In genomic region chr11:130202818-130203671, GRCh38 we compare ENCODE assay signal across 21 cellular contexts. TPM values are rescaled to one million over a fixed set of nuclear protein-coding genes. Genes with fewer than 3 reads are reported as not detected.
A peak's percentile ranks its signal among the peaks of the same experiment; 100 is the strongest.
DNase-seq lines count a peak whose midpoint lies in the region; ATAC-seq, FAIRE-seq and TF ChIP-seq lines count a peak whose summit lies in the region.
"Had no signal": no experiment of that assay in that cellular context is flagged by ENCODE, and none has a peak within 500 bp of the region (broad histone marks: within the 10 kb centered on the region; RNA-seq: fewer than 3 reads in every experiment).

No MANE protein-coding gene starts in this region.

- no peak overlapping the region for H3K23ac ChIP-seq in trophoblast cell (ENCODE audit: low read length)

- H3K27ac Mint-ChIP-seq in stimulated activated naive CD8-positive, alpha-beta T cell treated with anti-CD3 and anti-CD28 coated beads, Interleukin-15, amount 100 ng/mL, for 72 hours, result no peak overlapping the region
- H3K27ac Mint-ChIP-seq: HFFc6 had no signal

- no peak overlapping the region for H3K4me3 Mint-ChIP-seq in stimulated activated naive CD8-positive, alpha-beta T cell treated with anti-CD3 and anti-CD28 coated beads, Interleukin-15, amount 100 ng/mL, for 72 hours
- H3K4me3 Mint-ChIP-seq: HFFc6 had no signal

- H2BK12ac ChIP-seq in trophoblast cell (ENCODE audit: low read length), result no peak overlapping the region

- no peak for TF ChIP-seq CTCF in kidney (IDR thresholded peaks at IDR 0.05; ENCODE audit: borderline replicate concordance, extremely low read depth, insufficient read depth)
- no peak for TF ChIP-seq CTCF in foreskin fibroblast (IDR thresholded peaks at IDR 0.05; ENCODE audit: low read depth, low read length)

- H3K4me1 Mint-ChIP-seq in stimulated activated naive CD8-positive, alpha-beta T cell treated with anti-CD3 and anti-CD28 coated beads, Interleukin-15, amount 100 ng/mL, for 72 hours, result no peaks in the 10 kb centered on the region

- H2AK5ac ChIP-seq in trophoblast cell (ENCODE audit: low read length), result no peak overlapping the region

- H3K4me1 ChIP-seq in kidney (ENCODE audit: control insufficient read depth in 1 of 2, insufficient read depth in 1 of 2, low read depth in 1 of 2, low read length in 2 of 2), result no peaks in the 10 kb centered on the region
- H3K4me1 ChIP-seq in trophoblast cell (ENCODE audit: control insufficient read depth in 1 of 2, insufficient read depth in 2 of 2, low read length in 2 of 2), result no peaks in the 10 kb centered on the region

- H3K9me3 ChIP-seq in kidney (ENCODE audit: control insufficient read depth in 1 of 2, low read length in 2 of 2) (no peaks in the 10 kb centered on the region), trophoblast cell (ENCODE audit: insufficient read depth, low read depth, low read length) (peaks cover 3% of the 10 kb centered on the region)

- no peaks in the 10 kb centered on the region for H3K9me3 Mint-ChIP-seq in stimulated activated naive CD8-positive, alpha-beta T cell treated with anti-CD3 and anti-CD28 coated beads, Interleukin-15, amount 100 ng/mL, for 72 hours

- intact Hi-C loops in kidney (cut with DNase I), result no loop called here

- no peak overlapping the region for H3K4ac ChIP-seq in trophoblast cell (ENCODE audit: low read depth, low read length)

- no peak overlapping the region for H2AFZ ChIP-seq in trophoblast cell (ENCODE audit: insufficient read depth, low read length, poor library complexity)

- no peak overlapping the region for H4K8ac ChIP-seq in trophoblast cell (ENCODE audit: low read depth, low read length)

- no peak overlapping the region for H3K14ac ChIP-seq in trophoblast cell (ENCODE audit: low read length)

- FAIRE-seq in kidney (lab: Jason Lieb, UNC), result no peak
- FAIRE-seq: A204.1, GM12892 had no signal

- no peak overlapping the region for H3K4me2 ChIP-seq in trophoblast cell (ENCODE audit: low read length)

- no peaks in the 10 kb centered on the region for H3K27me3 Mint-ChIP-seq in stimulated activated naive CD8-positive, alpha-beta T cell treated with anti-CD3 and anti-CD28 coated beads, Interleukin-15, amount 100 ng/mL, for 72 hours

- no peak overlapping the region for H2BK5ac ChIP-seq in trophoblast cell (ENCODE audit: low read depth, low read length, poor library complexity)

- no peak overlapping the region for H3K4me3 ChIP-seq in kidney (ENCODE audit: low read length in 2 of 2)
- H3K4me3 ChIP-seq in trophoblast cell (ENCODE audit: low read depth, low read length), result no peak overlapping the region
- no peak overlapping the region for H3K4me3 ChIP-seq in foreskin fibroblast (ENCODE audit: low read depth in 1 of 2, low read length in 2 of 2)

- no peaks in the 10 kb centered on the region for H3K27me3 ChIP-seq in trophoblast cell (ENCODE audit: insufficient read depth, low read length)

- H3K79me1 ChIP-seq in trophoblast cell (ENCODE audit: low read length), result no peaks in the 10 kb centered on the region

- no peak overlapping the region for H4K91ac ChIP-seq in trophoblast cell (ENCODE audit: low read depth, low read length)

- no peak overlapping the region for H3K18ac ChIP-seq in trophoblast cell (ENCODE audit: low read length)

- no peak overlapping the region for H2BK120ac ChIP-seq in trophoblast cell (ENCODE audit: insufficient read depth, low read length, poor library complexity)

- ATAC-seq in stimulated activated naive CD8-positive, alpha-beta T cell treated with anti-CD3 and anti-CD28 coated beads, Interleukin-15, amount 100 ng/mL, for 72 hours, result peak; percentile 24
- ATAC-seq in stimulated activated naive CD8-positive, alpha-beta T cell treated with anti-CD3 and anti-CD28 coated beads, Interleukin-15, Interleukin-2, amounts not matched to agents 100 U/mL and 50 U/mL, for 24 hours, result no peak
- ATAC-seq in GM21717 (IDR thresholded peaks at IDR 0.05; ENCODE audit: unreplicated experiment), result no peak

- no peak overlapping the region for H4K12ac ChIP-seq in trophoblast cell (ENCODE audit: low read depth, low read length)

- H3K27ac ChIP-seq in kidney (ENCODE audit: low read depth in 2 of 2, low read length in 2 of 2) (no peak overlapping the region), trophoblast cell (ENCODE audit: low read depth, low read length) (no peak overlapping the region)

- WGBS in trophoblast cell (ENCODE audit: extremely low coverage, insufficient coverage, insufficient read length), result no CpG with 5 or more reads among the region's 24 CpGs

- DNase-seq in stimulated activated naive CD8-positive, alpha-beta T cell treated with anti-CD3 and anti-CD28 coated beads, Interleukin-15, amount 100 ng/mL, for 72 hours, result no peak
- no peak for DNase-seq in stimulated activated naive CD8-positive, alpha-beta T cell treated with anti-CD3 and anti-CD28 coated beads, Interleukin-15, Interleukin-2, amounts not matched to agents 100 U/mL and 50 U/mL, for 24 hours
- DNase-seq in kidney, result peak; percentile 66
- peak; percentile 54 to 65 for DNase-seq in trophoblast cell
- no peak for DNase-seq in foreskin fibroblast
- no peak for DNase-seq in NCI-H1436 (lab: John Stamatoyannopoulos, UW)
- DNase-seq in LoVo (ENCODE audit: low spot score), result no peak
- DNase-seq: C1 segment of cervical spinal cord; GDM1; HFFc6; Karpas-422; MM.1S; NCI-H1105 treated with DMSO at 0.1 percent for 48 hours; NCI-H187 treated with DMSO at 0.1 percent for 48 hours; NCI-H446; NCI-H69; NK-92 treated with Interleukin-12 subunit alpha and Interleukin-12 subunit beta, amount 100 ng/mL, for 24 hours; RPMI8226 had no signal

- H3K9ac ChIP-seq in kidney (ENCODE audit: low read length in 2 of 2) (no peak overlapping the region), trophoblast cell (ENCODE audit: low read length) (no peak overlapping the region)

- H3K36me3 ChIP-seq in kidney (ENCODE audit: control insufficient read depth in 1 of 2, insufficient read depth in 2 of 2, low read length in 2 of 2), result peaks cover 10 to 15% of the 10 kb centered on the region in 2 donors
- H3K36me3 ChIP-seq in trophoblast cell (ENCODE audit: control insufficient read depth in 1 of 2, insufficient read depth in 2 of 2, low read length in 2 of 2), result peaks cover 0 to 3% of the 10 kb centered on the region in 2 experiments

- H3K79me2 ChIP-seq in trophoblast cell (ENCODE audit: control insufficient read depth, insufficient read depth, low read length, poor library complexity), result no peaks in the 10 kb centered on the region

RNA-seq across cellular contexts. Expression of gene ST14, which starts 43.5 kb away (rescaled TPM):
- total RNA-seq in kidney, result 139 TPM
- polyA plus RNA-seq in kidney (ENCODE audit: insufficient read depth, low read depth, low replicate concordance), result 59.3 TPM
- polyA plus RNA-seq in trophoblast cell (2013), result 8.4 and 11.2 TPM in 2 replicates
- total RNA-seq: HFFc6 had no signal

Comparison
In these comparisons a context has a peak if more than half of its experiments do, and no peak if none do; other contexts are left out.
1. DNase-seq: peak in kidney (single experiment) and trophoblast cell (2 of 2); none in stimulated activated naive CD8-positive, alpha-beta T cell treated with anti-CD3 and anti-CD28 coated beads, Interleukin-15, amount 100 ng/mL, for 72 hours (0 of 2), stimulated activated naive CD8-positive, alpha-beta T cell treated with anti-CD3 and anti-CD28 coated beads, Interleukin-15, Interleukin-2, amounts not matched to agents 100 U/mL and 50 U/mL, for 24 hours (single experiment), foreskin fibroblast (0 of 2), NCI-H1436 (single experiment) and LoVo (single experiment).